9 cellular contexts compared by ENCODE assay signal in genomic region chr9:130445268-130445983, GRCh38. TPM values are rescaled to one million over a fixed set of nuclear protein-coding genes. Genes with fewer than 3 reads are reported as not detected.
A peak's percentile ranks its signal among the peaks of the same experiment; 100 is the strongest.
DNase-seq lines count a peak whose midpoint lies in the region; ATAC-seq lines count a peak whose summit lies in the region.
"Had no signal": no experiment of that assay in that cellular context is flagged by ENCODE, and none has a peak within 500 bp of the region (broad histone marks: within the 10 kb centered on the region; RNA-seq: fewer than 3 reads in every experiment).

No MANE protein-coding gene starts in this region.

- peaks cover 15% of the 10 kb centered on the region for H3K9me3 Mint-ChIP-seq in activated T-helper 1 cell treated with anti-CD3 and anti-CD28 coated beads, Interleukin-12 subunit alpha, Interleukin-12 subunit beta, Interleukin-2, Interleukin-4 antibody, amounts not matched to agents 30 ng/mL and 10 ng/mL and 1 ng/mL, durations not matched to agents 14 hours and 24 hours and 36 hours

- H3K9me3 ChIP-seq in right cardiac atrium (ENCODE audit: control insufficient read depth, low read length): no peaks in the 10 kb centered on the region
- peaks cover 0 to 6% (median 0%) of the 10 kb centered on the region in 3 donors for H3K9me3 ChIP-seq in skeletal muscle tissue (ENCODE audit: control insufficient read depth in 3 of 3, low read length in 3 of 3)

- H3K27ac ChIP-seq in right cardiac atrium (ENCODE audit: low read length) (peak overlapping the region; percentile 49), skeletal muscle tissue (ENCODE audit: low read depth, low read length) (peak overlapping the region; percentile 77)

- H3K4me1 Mint-ChIP-seq in activated T-helper 1 cell treated with anti-CD3 and anti-CD28 coated beads, Interleukin-12 subunit alpha, Interleukin-12 subunit beta, Interleukin-2, Interleukin-4 antibody, amounts not matched to agents 30 ng/mL and 10 ng/mL and 1 ng/mL, durations not matched to agents 14 hours and 24 hours and 36 hours (ENCODE audit: low read depth): peaks cover 7% of the 10 kb centered on the region

- peaks cover 15% of the 10 kb centered on the region for H3K27me3 Mint-ChIP-seq in activated T-helper 1 cell treated with anti-CD3 and anti-CD28 coated beads, Interleukin-12 subunit alpha, Interleukin-12 subunit beta, Interleukin-2, Interleukin-4 antibody, amounts not matched to agents 30 ng/mL and 10 ng/mL and 1 ng/mL, durations not matched to agents 14 hours and 24 hours and 36 hours (ENCODE audit: insufficient read depth)

- ATAC-seq in right cardiac atrium: peak; percentile 64 to 84
- no peak for ATAC-seq in HG02938 (IDR thresholded peaks at IDR 0.05; ENCODE audit: unreplicated experiment)

- intact Hi-C loops in activated T-helper 1 cell treated with anti-CD3 and anti-CD28 coated beads, Interleukin-12 subunit alpha, Interleukin-12 subunit beta, Interleukin-2, Interleukin-4 antibody, amounts not matched to agents 30 ng/mL and 10 ng/mL and 1 ng/mL, durations not matched to agents 14 hours and 24 hours and 36 hours (cut with micrococcal nuclease): no loop called here
- intact Hi-C loops in right cardiac atrium (cut with DNase I): no loop called here

- H3K4me3 ChIP-seq in right cardiac atrium (ENCODE audit: low read length) (peak overlapping the region; percentile 81), skeletal muscle tissue (ENCODE audit: low read length in 3 of 3) (peak overlapping the region; percentile 69 to 73 (median 70))

- 8% methylated on average over 30 of the region's 30 CpGs for WGBS in right cardiac atrium

- H3K36me3 Mint-ChIP-seq in activated T-helper 1 cell treated with anti-CD3 and anti-CD28 coated beads, Interleukin-12 subunit alpha, Interleukin-12 subunit beta, Interleukin-2, Interleukin-4 antibody, amounts not matched to agents 30 ng/mL and 10 ng/mL and 1 ng/mL, durations not matched to agents 14 hours and 24 hours and 36 hours (ENCODE audit: low read depth): no peaks in the 10 kb centered on the region

- H3K27ac Mint-ChIP-seq in activated T-helper 1 cell treated with anti-CD3 and anti-CD28 coated beads, Interleukin-12 subunit alpha, Interleukin-12 subunit beta, Interleukin-2, Interleukin-4 antibody, amounts not matched to agents 30 ng/mL and 10 ng/mL and 1 ng/mL, durations not matched to agents 14 hours and 24 hours and 36 hours: no peak overlapping the region

- H3K27me3 ChIP-seq in right cardiac atrium (ENCODE audit: control insufficient read depth, insufficient read depth) (no peaks in the 10 kb centered on the region), skeletal muscle tissue (ENCODE audit: control insufficient read depth in 3 of 3, insufficient read depth in 3 of 3, low read length in 3 of 3) (no peaks in the 10 kb centered on the region)

- peaks cover 9% of the 10 kb centered on the region for H3K4me1 ChIP-seq in right cardiac atrium (ENCODE audit: control insufficient read depth, insufficient read depth, low read length)
- H3K4me1 ChIP-seq in skeletal muscle tissue (ENCODE audit: control insufficient read depth in 3 of 3, insufficient read depth in 3 of 3, low read length in 3 of 3): peaks cover 37 to 42% (median 38%) of the 10 kb centered on the region in 3 donors

- H3K4me3 Mint-ChIP-seq in activated T-helper 1 cell treated with anti-CD3 and anti-CD28 coated beads, Interleukin-12 subunit alpha, Interleukin-12 subunit beta, Interleukin-2, Interleukin-4 antibody, amounts not matched to agents 30 ng/mL and 10 ng/mL and 1 ng/mL, durations not matched to agents 14 hours and 24 hours and 36 hours: peak overlapping the region; percentile 47

- peak overlapping the region; percentile 74 to 79 (median 77) for H3K9ac ChIP-seq in skeletal muscle tissue (ENCODE audit: low read depth in 1 of 3, low read length in 3 of 3)

- peak; percentile 21 for DNase-seq in NCI-H748 (lab: John Stamatoyannopoulos, UW; ENCODE audit: unreplicated experiment)
- no peak for DNase-seq in NCI-H748 treated with DMSO at 0.1 percent for 48 hours (lab: John Stamatoyannopoulos, UW)
- no peak for DNase-seq in activated T-helper 1 cell treated with anti-CD3 and anti-CD28 coated beads, Interleukin-12 subunit alpha, Interleukin-12 subunit beta, Interleukin-2, Interleukin-4 antibody, amounts not matched to agents 30 ng/mL and 10 ng/mL and 1 ng/mL, durations not matched to agents 14 hours and 24 hours and 36 hours (ENCODE audit: low spot score)
- DNase-seq in right cardiac atrium: peak; percentile 86 to 89 (median 87)
- no peak for DNase-seq in COR-L47 (lab: John Stamatoyannopoulos, UW)
- DNase-seq in cerebellum (ENCODE audit: low spot score): no peak
- DNase-seq: DND-41 had no signal

- no peaks in the 10 kb centered on the region for H3K36me3 ChIP-seq in skeletal muscle tissue (ENCODE audit: control insufficient read depth in 3 of 3, insufficient read depth in 3 of 3, low read length in 3 of 3)

RNA-seq across cellular contexts. Expression of gene ASS1, which starts 0.7 kb away (rescaled TPM):
- 2.9 and 3.3 TPM in 2 replicates for total RNA-seq in activated T-helper 1 cell treated with anti-CD3 and anti-CD28 coated beads, Interleukin-12 subunit alpha, Interleukin-12 subunit beta, Interleukin-2, Interleukin-4 antibody, amounts not matched to agents 30 ng/mL and 10 ng/mL and 1 ng/mL, durations not matched to agents 14 hours and 24 hours and 36 hours
- total RNA-seq in right cardiac atrium (10 to 100 TPM; 37.6 to 88.3 (median 52.9) TPM), skeletal muscle tissue (109 TPM), cerebellum (37.8 TPM)
- 77.8 TPM for polyA plus RNA-seq in right cardiac atrium

Comparison
In these comparisons a context has a peak if more than half of its experiments do, and no peak if none do; other contexts are left out.
1. DNase-seq: peak in NCI-H748 (single experiment) and right cardiac atrium (3 of 3); none in NCI-H748 treated with DMSO at 0.1 percent for 48 hours (single experiment), activated T-helper 1 cell treated with anti-CD3 and anti-CD28 coated beads, Interleukin-12 subunit alpha, Interleukin-12 subunit beta, Interleukin-2, Interleukin-4 antibody, amounts not matched to agents 30 ng/mL and 10 ng/mL and 1 ng/mL, durations not matched to agents 14 hours and 24 hours and 36 hours (single experiment), COR-L47 (single experiment) and cerebellum (single experiment).